ENCODE assay signal across 1 cellular context in the genomic region with DNA sequence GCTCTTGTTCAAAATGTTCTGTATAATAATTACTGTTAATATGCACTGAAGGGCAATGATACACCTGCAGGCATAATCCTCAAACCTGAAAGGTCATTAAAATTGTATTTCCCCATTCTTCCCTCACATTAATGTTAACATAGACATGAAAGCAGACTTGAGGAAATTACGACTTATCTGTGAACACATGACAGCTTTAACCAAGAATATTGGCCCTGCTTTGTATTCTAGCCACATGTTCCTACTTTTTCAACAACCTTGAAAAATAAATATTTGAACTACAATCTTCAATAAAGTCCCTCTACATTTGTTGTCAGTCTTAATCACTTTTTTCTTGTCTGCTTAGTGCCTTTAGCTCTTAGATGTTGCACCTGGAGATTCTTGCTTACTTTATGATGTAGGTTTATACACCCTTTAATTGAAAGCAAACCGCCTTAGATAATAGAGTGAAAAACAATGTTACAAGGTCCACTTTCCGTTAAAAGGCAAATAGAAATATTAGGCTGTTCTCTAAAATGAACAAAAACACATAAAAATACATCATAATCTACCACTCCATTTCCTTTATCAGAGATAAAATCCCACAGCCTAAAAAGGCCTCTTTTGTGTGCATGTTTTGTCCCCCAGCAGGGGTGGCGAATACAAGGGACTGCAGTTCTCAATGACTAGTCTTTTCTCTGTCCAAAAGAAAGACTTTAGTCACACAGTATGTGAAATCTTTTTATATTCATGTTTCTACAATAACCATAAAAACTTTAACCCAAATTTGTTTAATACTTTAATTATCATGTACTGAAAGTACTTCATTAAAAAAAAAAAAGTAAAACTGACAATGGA.
TF ChIP-seq lines count a peak whose summit lies in the region.

No MANE protein-coding gene starts in this region.

TF ChIP-seq in HepG2, 621 proteins besides CTCF, POLR2A, EP300 and RAD21:
- no peak for TF ChIP-seq ZSCAN9 (CRISPR knock-in tag; IDR thresholded peaks at IDR 0.05; ENCODE audit: borderline replicate concordance)
- TF ChIP-seq, protein P1, sequence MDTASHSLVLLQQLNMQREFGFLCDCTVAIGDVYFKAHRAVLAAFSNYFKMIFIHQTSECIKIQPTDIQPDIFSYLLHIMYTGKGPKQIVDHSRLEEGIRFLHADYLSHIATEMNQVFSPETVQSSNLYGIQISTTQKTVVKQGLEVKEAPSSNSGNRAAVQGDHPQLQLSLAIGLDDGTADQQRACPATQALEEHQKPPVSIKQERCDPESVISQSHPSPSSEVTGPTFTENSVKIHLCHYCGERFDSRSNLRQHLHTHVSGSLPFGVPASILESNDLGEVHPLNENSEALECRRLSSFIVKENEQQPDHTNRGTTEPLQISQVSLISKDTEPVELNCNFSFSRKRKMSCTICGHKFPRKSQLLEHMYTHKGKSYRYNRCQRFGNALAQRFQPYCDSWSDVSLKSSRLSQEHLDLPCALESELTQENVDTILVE (CRISPR knock-in tag; IDR thresholded peaks at IDR 0.05), result no peak
- no peak for TF ChIP-seq ZC3H13 (CRISPR knock-in tag; IDR thresholded peaks at IDR 0.05)
TF ChIP-seq in HepG2: peak in this region for 0.
